ENCODE assay signal across 23 cellular contexts in genomic region chr7:46747869-46748576, GRCh38.
"Had no signal": no experiment of that assay in that cellular context is flagged by ENCODE, and none has a peak within 500 bp of the region (broad histone marks: within the 10 kb centered on the region; RNA-seq: fewer than 3 reads in every experiment).

No MANE protein-coding gene starts in this region.

- H3K9me3 ChIP-seq: gastrocnemius medialis, right lobe of liver, stomach, suprapubic skin, tibial nerve, uterus had no signal

- H3K27ac ChIP-seq: brain microvascular endothelial cell, gastrocnemius medialis, right lobe of liver, stomach, suprapubic skin, tibial nerve, uterus, VCaP had no signal

- H3K36me3 Mint-ChIP-seq: activated naive CD4-positive, alpha-beta T cell treated with anti-CD3 and anti-CD28 coated beads, Interleukin-2, amount 10 ng/mL, durations not matched to agents 7 days and 5 days; stimulated activated memory B cell treated with anti-CD40 and anti-IgM and Interleukin-4, amounts not matched to agents 10 μg/mL and 1 μg/mL and 100 μg/mL, for 72 hours had no signal

- DNase-seq: activated CD4-positive, alpha-beta memory T cell treated with anti-CD3 and anti-CD28 coated beads, Interleukin-2, amount 10 ng/mL, durations not matched to agents 7 days and 5 days; activated CD4-positive, alpha-beta T cell treated with anti-CD3 and anti-CD28 coated beads, Interleukin-2, amount 10 ng/mL, durations not matched to agents 24 days and 14 days; activated effector memory CD4-positive, alpha-beta T cell treated with anti-CD3 and anti-CD28 coated beads, Interleukin-2, amount 50 U/mL, for 16 hours; activated naive CD4-positive, alpha-beta T cell treated with anti-CD3 and anti-CD28 coated beads, Interleukin-2, amount 10 ng/mL, durations not matched to agents 7 days and 5 days; brain microvascular endothelial cell; central memory CD4-positive, alpha-beta T cell; dermis blood vessel endothelial cell; effector CD8-positive, alpha-beta T cell; gastrocnemius medialis; hippocampal formation; left cardiac atrium; nucleus accumbens; right lobe of liver; small intestine; stomach; uterus had no signal

- H3K4me1 ChIP-seq: right lobe of liver, suprapubic skin, uterus had no signal

- ATAC-seq: activated CD4-positive, CD25-positive, alpha-beta regulatory T cell treated with anti-CD3 and anti-CD28 coated beads, Interleukin-2, amount 50 U/mL, for 24 hours; esophagus mucosa; gastrocnemius medialis; left cardiac atrium; right lobe of liver; stimulated activated memory B cell treated with anti-CD40 and anti-IgM and Interleukin-4, amounts not matched to agents 10 μg/mL and 1 μg/mL and 100 μg/mL, for 72 hours had no signal

- FAIRE-seq: islet of Langerhans, small intestine had no signal

- H3K4me3 ChIP-seq: gastrocnemius medialis, right lobe of liver, stomach, suprapubic skin, tibial nerve, uterus had no signal

- H3K27me3 ChIP-seq: brain microvascular endothelial cell, gastrocnemius medialis, right lobe of liver, stomach, suprapubic skin, tibial nerve, uterus had no signal

- H3K4me1 Mint-ChIP-seq: activated CD4-positive, alpha-beta memory T cell treated with anti-CD3 and anti-CD28 coated beads, Interleukin-2, amount 10 ng/mL, durations not matched to agents 7 days and 5 days; activated CD4-positive, alpha-beta T cell treated with anti-CD3 and anti-CD28 coated beads, Interleukin-2, amount 10 ng/mL, durations not matched to agents 24 days and 14 days; activated naive CD4-positive, alpha-beta T cell treated with anti-CD3 and anti-CD28 coated beads, Interleukin-2, amount 10 ng/mL, durations not matched to agents 7 days and 5 days; stimulated activated memory B cell treated with anti-CD40 and anti-IgM and Interleukin-4, amounts not matched to agents 10 μg/mL and 1 μg/mL and 100 μg/mL, for 72 hours had no signal

- H3K27me3 Mint-ChIP-seq: activated CD4-positive, alpha-beta memory T cell treated with anti-CD3 and anti-CD28 coated beads, Interleukin-2, amount 10 ng/mL, durations not matched to agents 7 days and 5 days; activated CD4-positive, alpha-beta T cell treated with anti-CD3 and anti-CD28 coated beads, Interleukin-2, amount 10 ng/mL, durations not matched to agents 24 days and 14 days; activated naive CD4-positive, alpha-beta T cell treated with anti-CD3 and anti-CD28 coated beads, Interleukin-2, amount 10 ng/mL, durations not matched to agents 7 days and 5 days; stimulated activated memory B cell treated with anti-CD40 and anti-IgM and Interleukin-4, amounts not matched to agents 10 μg/mL and 1 μg/mL and 100 μg/mL, for 72 hours had no signal

- H3K27ac Mint-ChIP-seq: activated CD4-positive, alpha-beta memory T cell treated with anti-CD3 and anti-CD28 coated beads, Interleukin-2, amount 10 ng/mL, durations not matched to agents 7 days and 5 days; activated CD4-positive, alpha-beta T cell treated with anti-CD3 and anti-CD28 coated beads, Interleukin-2, amount 10 ng/mL, durations not matched to agents 24 days and 14 days; activated naive CD4-positive, alpha-beta T cell treated with anti-CD3 and anti-CD28 coated beads, Interleukin-2, amount 10 ng/mL, durations not matched to agents 7 days and 5 days; stimulated activated memory B cell treated with anti-CD40 and anti-IgM and Interleukin-4, amounts not matched to agents 10 μg/mL and 1 μg/mL and 100 μg/mL, for 72 hours had no signal

- H3K36me3 ChIP-seq: brain microvascular endothelial cell, gastrocnemius medialis, right lobe of liver, stomach, suprapubic skin, tibial nerve, uterus had no signal

- H3K4me3 Mint-ChIP-seq: activated CD4-positive, alpha-beta memory T cell treated with anti-CD3 and anti-CD28 coated beads, Interleukin-2, amount 10 ng/mL, durations not matched to agents 7 days and 5 days; activated CD4-positive, alpha-beta T cell treated with anti-CD3 and anti-CD28 coated beads, Interleukin-2, amount 10 ng/mL, durations not matched to agents 24 days and 14 days; activated naive CD4-positive, alpha-beta T cell treated with anti-CD3 and anti-CD28 coated beads, Interleukin-2, amount 10 ng/mL, durations not matched to agents 7 days and 5 days; stimulated activated memory B cell treated with anti-CD40 and anti-IgM and Interleukin-4, amounts not matched to agents 10 μg/mL and 1 μg/mL and 100 μg/mL, for 72 hours had no signal

- H3K9me3 Mint-ChIP-seq: activated CD4-positive, alpha-beta memory T cell treated with anti-CD3 and anti-CD28 coated beads, Interleukin-2, amount 10 ng/mL, durations not matched to agents 7 days and 5 days had no signal
